Comparison of ENCODE assay signal across 8 cellular contexts in genomic region chr13:75760182-75760981, GRCh38.
DNase-seq lines count a peak whose midpoint lies in the region; ATAC-seq and TF ChIP-seq lines count a peak whose summit lies in the region.

No MANE protein-coding gene starts in this region.

- intact Hi-C loops in colonic mucosa (cut with DNase I): loop anchor here (2.0 kb wide), 1 partner anchor 40 kb away; no protein-coding TSS in a partner anchor

- peak overlapping the region; percentile 30 for H3K4me3 ChIP-seq in colonic mucosa

- DNase-seq in SIG-M5 treated with dmso at 0.1 percent for 504 hours (lab: John Stamatoyannopoulos, UW; ENCODE audit: unreplicated experiment) (peak; percentile 9), SIG-M5 (lab: John Stamatoyannopoulos, UW) (no peak), NCI-H345 (lab: John Stamatoyannopoulos, UW) (peak; percentile 82), colonic mucosa (peak; percentile 81), naive B cell (no peak)

- no peaks in the 10 kb centered on the region for H3K4me1 ChIP-seq in colonic mucosa

- peak overlapping the region; percentile 80 for H3K27ac ChIP-seq in colonic mucosa

- H3K9me3 ChIP-seq in colonic mucosa: no peaks in the 10 kb centered on the region

- peak overlapping the region in 4 of 6 donors; percentile 53 to 89 (median 62) for H3K27ac Mint-ChIP-seq in naive B cell

- no peaks in the 10 kb centered on the region for H3K27me3 ChIP-seq in colonic mucosa

- H3K9me3 Mint-ChIP-seq in naive B cell: peaks cover 0 to 2% (median 0%) of the 10 kb centered on the region in 7 donors

- peak overlapping the region in 1 of 2 donors; percentile 60 for H3K9ac ChIP-seq in colonic mucosa (ENCODE audit: low read depth in 2 of 2, low read length in 2 of 2)

- H3K36me3 Mint-ChIP-seq in naive B cell: peaks cover 4 to 8% of the 10 kb centered on the region in 2 donors

- no peaks in the 10 kb centered on the region for H3K36me3 ChIP-seq in colonic mucosa

- peak overlapping the region; percentile 53 to 83 (median 72) for H3K4me3 Mint-ChIP-seq in naive B cell

- H3K4me1 Mint-ChIP-seq in naive B cell: peaks cover 21 to 27% (median 26%) of the 10 kb centered on the region in 3 donors

- no peak for TF ChIP-seq CTCF in colonic mucosa (IDR thresholded peaks at IDR 0.05)

- ATAC-seq in HG02884 (IDR thresholded peaks at IDR 0.05; ENCODE audit: unreplicated experiment): peak; percentile 37
- ATAC-seq in naive B cell (ENCODE audit: low read depth in 2 of 2): peak; percentile 60 to 63
- ATAC-seq in GM21526 (IDR thresholded peaks at IDR 0.05; ENCODE audit: low FRiP score, unreplicated experiment): no peak
- no peak for ATAC-seq in GM18519 (IDR thresholded peaks at IDR 0.05; ENCODE audit: low FRiP score, unreplicated experiment)

- H3K27me3 Mint-ChIP-seq in naive B cell: no peaks in the 10 kb centered on the region

Comparison
In these comparisons a context has a peak if more than half of its experiments do, and no peak if none do; other contexts are left out.
1. DNase-seq: peak in SIG-M5 treated with dmso at 0.1 percent for 504 hours (single experiment), NCI-H345 (single experiment) and colonic mucosa (single experiment); none in SIG-M5 (single experiment) and naive B cell (single experiment).
2. ATAC-seq: peak in HG02884 (single experiment) and naive B cell (2 of 2); none in GM21526 (single experiment) and GM18519 (single experiment).